In the genomic region with DNA sequence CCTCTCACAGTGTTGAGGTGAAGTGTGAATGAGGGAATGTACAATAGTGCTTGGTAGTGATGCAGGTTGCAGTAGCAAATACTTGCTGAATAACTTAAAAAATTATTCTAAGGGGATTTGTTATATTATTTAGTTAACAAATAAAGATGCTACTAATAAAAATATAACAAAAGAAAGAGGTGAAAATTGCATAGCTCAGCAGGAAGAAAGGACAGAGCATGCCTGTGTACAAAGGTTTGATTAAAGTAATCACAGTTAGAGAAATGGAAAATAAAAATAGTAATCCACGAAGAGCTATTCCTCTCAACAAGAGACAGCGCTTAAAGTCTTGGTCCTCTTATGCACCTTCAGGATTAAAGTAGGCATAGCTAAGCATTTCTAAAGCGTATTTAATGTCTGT, we compare ENCODE assay signal across 3 cellular contexts.
TF ChIP-seq lines count a peak whose summit lies in the region.

No MANE protein-coding gene starts in this region.

TF ChIP-seq in A549, 52 proteins besides CTCF, POLR2A, EP300 and RAD21:
- TF ChIP-seq MAFK (IDR thresholded peaks at IDR 0.05; ENCODE audit: partially characterized antibody): peak; percentile 47
- no peak for TF ChIP-seq HEYL (CRISPR knock-in tag; IDR thresholded peaks at IDR 0.05)
- TF ChIP-seq RFX5 (IDR thresholded peaks at IDR 0.05): no peak

TF ChIP-seq in IMR-90, 13 proteins besides CTCF, POLR2A, EP300 and RAD21:
- TF ChIP-seq, protein P1, sequence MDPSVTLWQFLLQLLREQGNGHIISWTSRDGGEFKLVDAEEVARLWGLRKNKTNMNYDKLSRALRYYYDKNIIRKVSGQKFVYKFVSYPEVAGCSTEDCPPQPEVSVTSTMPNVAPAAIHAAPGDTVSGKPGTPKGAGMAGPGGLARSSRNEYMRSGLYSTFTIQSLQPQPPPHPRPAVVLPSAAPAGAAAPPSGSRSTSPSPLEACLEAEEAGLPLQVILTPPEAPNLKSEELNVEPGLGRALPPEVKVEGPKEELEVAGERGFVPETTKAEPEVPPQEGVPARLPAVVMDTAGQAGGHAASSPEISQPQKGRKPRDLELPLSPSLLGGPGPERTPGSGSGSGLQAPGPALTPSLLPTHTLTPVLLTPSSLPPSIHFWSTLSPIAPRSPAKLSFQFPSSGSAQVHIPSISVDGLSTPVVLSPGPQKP (IDR thresholded peaks at IDR 0.05; ENCODE audit: borderline replicate concordance, low read depth, low read length): no peak
- TF ChIP-seq MAFK (IDR thresholded peaks at IDR 0.05; ENCODE audit: low read depth, low read length): peak; percentile 47; the same call in 1 of the 2 replicates

TF ChIP-seq in HepG2, 621 proteins besides CTCF, POLR2A, EP300 and RAD21:
- no peak for TF ChIP-seq TAF1 (CRISPR knock-in tag; IDR thresholded peaks at IDR 0.05)
- TF ChIP-seq, protein P2, sequence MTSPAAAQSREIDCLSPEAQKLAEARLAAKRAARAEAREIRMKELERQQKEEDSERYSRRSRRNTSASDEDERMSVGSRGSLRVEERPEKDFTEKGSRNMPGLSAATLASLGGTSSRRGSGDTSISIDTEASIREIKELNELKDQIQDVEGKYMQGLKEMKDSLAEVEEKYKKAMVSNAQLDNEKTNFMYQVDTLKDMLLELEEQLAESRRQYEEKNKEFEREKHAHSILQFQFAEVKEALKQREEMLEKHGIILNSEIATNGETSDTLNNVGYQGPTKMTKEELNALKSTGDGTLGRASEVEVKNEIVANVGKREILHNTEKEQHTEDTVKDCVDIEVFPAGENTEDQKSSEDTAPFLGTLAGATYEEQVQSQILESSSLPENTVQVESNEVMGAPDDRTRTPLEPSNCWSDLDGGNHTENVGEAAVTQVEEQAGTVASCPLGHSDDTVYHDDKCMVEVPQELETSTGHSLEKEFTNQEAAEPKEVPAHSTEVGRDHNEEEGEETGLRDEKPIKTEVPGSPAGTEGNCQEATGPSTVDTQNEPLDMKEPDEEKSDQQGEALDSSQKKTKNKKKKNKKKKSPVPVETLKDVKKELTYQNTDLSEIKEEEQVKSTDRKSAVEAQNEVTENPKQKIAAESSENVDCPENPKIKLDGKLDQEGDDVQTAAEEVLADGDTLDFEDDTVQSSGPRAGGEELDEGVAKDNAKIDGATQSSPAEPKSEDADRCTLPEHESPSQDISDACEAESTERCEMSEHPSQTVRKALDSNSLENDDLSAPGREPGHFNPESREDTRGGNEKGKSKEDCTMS (CRISPR knock-in tag; conservative IDR thresholded peaks at IDR 0.05): no peak
- TF ChIP-seq MAFF (IDR thresholded peaks at IDR 0.05; ENCODE audit: low read depth, low read length): peak; percentile 60
- no peak for TF ChIP-seq KLF11 (CRISPR knock-in tag; IDR thresholded peaks at IDR 0.05)
- TF ChIP-seq, protein P3, sequence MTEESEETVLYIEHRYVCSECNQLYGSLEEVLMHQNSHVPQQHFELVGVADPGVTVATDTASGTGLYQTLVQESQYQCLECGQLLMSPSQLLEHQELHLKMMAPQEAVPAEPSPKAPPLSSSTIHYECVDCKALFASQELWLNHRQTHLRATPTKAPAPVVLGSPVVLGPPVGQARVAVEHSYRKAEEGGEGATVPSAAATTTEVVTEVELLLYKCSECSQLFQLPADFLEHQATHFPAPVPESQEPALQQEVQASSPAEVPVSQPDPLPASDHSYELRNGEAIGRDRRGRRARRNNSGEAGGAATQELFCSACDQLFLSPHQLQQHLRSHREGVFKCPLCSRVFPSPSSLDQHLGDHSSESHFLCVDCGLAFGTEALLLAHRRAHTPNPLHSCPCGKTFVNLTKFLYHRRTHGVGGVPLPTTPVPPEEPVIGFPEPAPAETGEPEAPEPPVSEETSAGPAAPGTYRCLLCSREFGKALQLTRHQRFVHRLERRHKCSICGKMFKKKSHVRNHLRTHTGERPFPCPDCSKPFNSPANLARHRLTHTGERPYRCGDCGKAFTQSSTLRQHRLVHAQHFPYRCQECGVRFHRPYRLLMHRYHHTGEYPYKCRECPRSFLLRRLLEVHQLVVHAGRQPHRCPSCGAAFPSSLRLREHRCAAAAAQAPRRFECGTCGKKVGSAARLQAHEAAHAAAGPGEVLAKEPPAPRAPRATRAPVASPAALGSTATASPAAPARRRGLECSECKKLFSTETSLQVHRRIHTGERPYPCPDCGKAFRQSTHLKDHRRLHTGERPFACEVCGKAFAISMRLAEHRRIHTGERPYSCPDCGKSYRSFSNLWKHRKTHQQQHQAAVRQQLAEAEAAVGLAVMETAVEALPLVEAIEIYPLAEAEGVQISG (CRISPR knock-in tag; IDR thresholded peaks at IDR 0.05): no peak
- TF ChIP-seq MAFK (conservative IDR thresholded peaks at IDR 0.05 in 1 of 2, IDR thresholded peaks at IDR 0.05 in 1 of 2; ENCODE audit: low read length in 2 of 2): peak; percentile 59 to 82; a peak in 3 of 4 replicates
- TF ChIP-seq ESRRA (CRISPR knock-in tag; IDR thresholded peaks at IDR 0.05; ENCODE audit: low read depth): no peak
